Comparison of ENCODE assay signal across 8 cellular contexts in genomic region chr1:26284597-26285351, GRCh38. TPM values are rescaled to one million over a fixed set of nuclear protein-coding genes. Genes with fewer than 3 reads are reported as not detected.
DNase-seq lines count a peak whose midpoint lies in the region; ATAC-seq and TF ChIP-seq lines count a peak whose summit lies in the region.

No MANE protein-coding gene starts in this region.

- H3K9me3 Mint-ChIP-seq in Caco-2 (ENCODE audit: unreplicated experiment) (no peaks in the 10 kb centered on the region), progenitor cell of endocrine pancreas (ENCODE audit: low read depth) (no peaks in the 10 kb centered on the region), type B pancreatic cell (no peaks in the 10 kb centered on the region)

- POLR2A ChIA-PET in Caco-2 (lab: Charles Lee) = no interaction called here

- 16 to 32% methylated on average over 8 to 14 of the region's 22 CpGs for WGBS in gastroesophageal sphincter (ENCODE audit: low coverage in 1 of 2), 2 donors

- H3K4me3 Mint-ChIP-seq in Caco-2 (ENCODE audit: unreplicated experiment) (no peak overlapping the region), progenitor cell of endocrine pancreas (ENCODE audit: low read depth) (no peak overlapping the region), type B pancreatic cell (peak overlapping the region; percentile 63)

- ATAC-seq in HG03196 (IDR thresholded peaks at IDR 0.05; ENCODE audit: unreplicated experiment) = peak; percentile 27
- ATAC-seq in gastroesophageal sphincter = peak; percentile 33

- H3K27ac Mint-ChIP-seq in Caco-2 (ENCODE audit: unreplicated experiment) (peak overlapping the region; percentile 51), progenitor cell of endocrine pancreas (no peak overlapping the region), type B pancreatic cell (peak overlapping the region; percentile 79)

- H3K27me3 ChIP-seq in Caco-2 (replicated peaks; ENCODE audit: control insufficient read depth, insufficient read depth, low read length) (no peaks in the 10 kb centered on the region), gastroesophageal sphincter (no peaks in the 10 kb centered on the region)

- BruUV-seq in Caco-2 (replicated peaks; lab: Mats Ljungman, UMichigan) = no TSS peak

- TF ChIP-seq EP300 in gastroesophageal sphincter (IDR thresholded peaks at IDR 0.05) = no peak

- H3K27ac ChIP-seq in gastroesophageal sphincter = peak overlapping the region in 3 of 4 donors; percentile 95 to 97 (median 95)

- peak; percentile 58 to 79 for TF ChIP-seq CTCF in Caco-2 (IDR thresholded peaks at IDR 0.05; ENCODE audit: insufficient read depth in 1 of 2, low read depth in 1 of 2, low read length in 1 of 2, severe bottlenecking in 1 of 2, unreplicated experiment in 1 of 2)
- TF ChIP-seq CTCF in gastroesophageal sphincter (IDR thresholded peaks at IDR 0.05) = peak in 3 of 4 experiments; percentile 52 to 71 (median 63)
- peak; percentile 87 for TF ChIP-seq CTCF in progenitor cell of endocrine pancreas (IDR thresholded peaks at IDR 0.05; ENCODE audit: unreplicated experiment)
- TF ChIP-seq CTCF in type B pancreatic cell (conservative IDR thresholded peaks at IDR 0.05) = peak; percentile 89

- H3K36me3 Mint-ChIP-seq in Caco-2 (ENCODE audit: insufficient read depth, unreplicated experiment) = peaks cover 25% of the 10 kb centered on the region
- H3K36me3 Mint-ChIP-seq in progenitor cell of endocrine pancreas (ENCODE audit: insufficient read depth) = peaks cover 3% of the 10 kb centered on the region
- H3K36me3 Mint-ChIP-seq in type B pancreatic cell = peaks cover 8% of the 10 kb centered on the region

- peaks cover 13% of the 10 kb centered on the region for H3K4me1 ChIP-seq in Caco-2
- H3K4me1 ChIP-seq in gastroesophageal sphincter = peaks cover 0 to 86% (median 38%) of the 10 kb centered on the region in 3 donors

- TF ChIP-seq POLR2A in gastroesophageal sphincter (IDR thresholded peaks at IDR 0.05) = no peak

- no peaks in the 10 kb centered on the region for H3K27me3 Mint-ChIP-seq in Caco-2 (ENCODE audit: insufficient read depth, unreplicated experiment)
- H3K27me3 Mint-ChIP-seq in progenitor cell of endocrine pancreas = no peaks in the 10 kb centered on the region
- H3K27me3 Mint-ChIP-seq in type B pancreatic cell = no peaks in the 10 kb centered on the region

- H3K4me3 ChIP-seq in Caco-2 (ENCODE audit: low read depth, low read length) (no peak overlapping the region), gastroesophageal sphincter (no peak overlapping the region)

- intact Hi-C loops in Caco-2 (cut with micrococcal nuclease; ENCODE audit: unreplicated experiment) = loop anchor here (1.0 kb wide), 5 partner anchors 37 to 133 kb away; no protein-coding TSS in a partner anchor

- DNase-seq in Caco-2 = peak; percentile 67 to 74
- DNase-seq in SHP77 treated with DMSO at 0.1 percent for 48 hours (lab: John Stamatoyannopoulos, UW) = peak; percentile 7
- peak; percentile 95 for DNase-seq in activated T-helper 9 cell treated with anti-CD3 and anti-CD28 coated beads, Interleukin-2, amount 50 U/mL, for 16 hours (ENCODE audit: low read depth)
- DNase-seq in progenitor cell of endocrine pancreas (ENCODE audit: low spot score, unreplicated experiment) = peak; percentile 47
- DNase-seq in type B pancreatic cell (ENCODE audit: extremely low spot score, unreplicated experiment) = no peak
- DNase-seq in NCI-H774 (lab: John Stamatoyannopoulos, UW) = no peak

- H3K36me3 ChIP-seq in Caco-2 (ENCODE audit: control insufficient read depth, insufficient read depth, low read length) (no peaks in the 10 kb centered on the region; the same call in 1 of the 2 replicates), gastroesophageal sphincter (no peaks in the 10 kb centered on the region)

- no peaks in the 10 kb centered on the region for H3K9me3 ChIP-seq in Caco-2
- no peaks in the 10 kb centered on the region for H3K9me3 ChIP-seq in gastroesophageal sphincter

- H3K4me1 Mint-ChIP-seq in Caco-2 (ENCODE audit: low read depth, unreplicated experiment) (peaks cover 17% of the 10 kb centered on the region), progenitor cell of endocrine pancreas (ENCODE audit: low read depth) (peaks cover 11% of the 10 kb centered on the region), type B pancreatic cell (ENCODE audit: unreplicated experiment) (peaks cover 27% of the 10 kb centered on the region)

- CTCF ChIA-PET in Caco-2 (lab: Charles Lee) = interaction anchor here (0.5 to 2.7 kb wide), 10 partner anchors 9 to 239 kb away, joined by 3 to 15 read pairs (median 4); partner anchors contain the start of gene CEP85

RNA-seq across cellular contexts. Expression of gene SH3BGRL3, which starts 4.9 kb away (rescaled TPM):
- total RNA-seq in Caco-2 (2022) = 73.4 and 74.3 TPM in 2 replicates
- 10 to 100 TPM; 31.6 to 60.2 (median 44.0) TPM for total RNA-seq in gastroesophageal sphincter
- total RNA-seq in progenitor cell of endocrine pancreas = 63.8 and 66.6 TPM in 2 replicates
- total RNA-seq in type B pancreatic cell (ENCODE audit: low replicate concordance) = 78.1 and 105 TPM in 2 replicates

RNA-seq across cellular contexts. Expression of gene UBXN11, which starts 21.7 kb away (rescaled TPM):
- 12.5 TPM in 2 replicates for total RNA-seq in Caco-2 (2022)
- total RNA-seq in gastroesophageal sphincter = 10 to 100 TPM in 2 of 4 donors, 1 to 10 TPM in 2; 3.7 to 12.1 (median 10.5) TPM
- total RNA-seq in progenitor cell of endocrine pancreas = 47.8 and 48.9 TPM in 2 replicates
- total RNA-seq in type B pancreatic cell (ENCODE audit: low replicate concordance) = 27.1 and 50.5 TPM in 2 replicates

RNA-seq across cellular contexts. Expression of gene CD52, which starts 33.0 kb away (rescaled TPM):
- not detected in 2 replicates for total RNA-seq in Caco-2 (2022)
- total RNA-seq in gastroesophageal sphincter = 1 to 10 TPM in 3 of 4 donors, not detected in 1; 1.8 to 2.7 (median 2.2) TPM
- 0.89 and 1.8 TPM in 2 replicates for total RNA-seq in progenitor cell of endocrine pancreas
- 0.75 and 0.93 TPM in 2 replicates for total RNA-seq in type B pancreatic cell (ENCODE audit: low replicate concordance)

RNA-seq across cellular contexts. Expression of gene CEP85, which starts 50.8 kb away (rescaled TPM):
- total RNA-seq in Caco-2 (2022) = 19.7 and 22.4 TPM in 2 replicates
- 1 to 10 TPM; 1.3 to 6.8 (median 4.7) TPM for total RNA-seq in gastroesophageal sphincter
- total RNA-seq in progenitor cell of endocrine pancreas = 20.8 and 21.3 TPM in 2 replicates
- 15.9 and 26.8 TPM in 2 replicates for total RNA-seq in type B pancreatic cell (ENCODE audit: low replicate concordance)

Comparison
In these comparisons a context has a peak if more than half of its experiments do, and no peak if none do; other contexts are left out.
1. DNase-seq: peak in Caco-2 (2 of 2), SHP77 treated with DMSO at 0.1 percent for 48 hours (single experiment), activated T-helper 9 cell treated with anti-CD3 and anti-CD28 coated beads, Interleukin-2, amount 50 U/mL, for 16 hours (single experiment) and progenitor cell of endocrine pancreas (single experiment); none in type B pancreatic cell (single experiment) and NCI-H774 (single experiment).
2. Peak in every context shown above with its lines, with median percentiles within 50 percentile points of each other: CTCF ChIP-seq.